In the genomic region with DNA sequence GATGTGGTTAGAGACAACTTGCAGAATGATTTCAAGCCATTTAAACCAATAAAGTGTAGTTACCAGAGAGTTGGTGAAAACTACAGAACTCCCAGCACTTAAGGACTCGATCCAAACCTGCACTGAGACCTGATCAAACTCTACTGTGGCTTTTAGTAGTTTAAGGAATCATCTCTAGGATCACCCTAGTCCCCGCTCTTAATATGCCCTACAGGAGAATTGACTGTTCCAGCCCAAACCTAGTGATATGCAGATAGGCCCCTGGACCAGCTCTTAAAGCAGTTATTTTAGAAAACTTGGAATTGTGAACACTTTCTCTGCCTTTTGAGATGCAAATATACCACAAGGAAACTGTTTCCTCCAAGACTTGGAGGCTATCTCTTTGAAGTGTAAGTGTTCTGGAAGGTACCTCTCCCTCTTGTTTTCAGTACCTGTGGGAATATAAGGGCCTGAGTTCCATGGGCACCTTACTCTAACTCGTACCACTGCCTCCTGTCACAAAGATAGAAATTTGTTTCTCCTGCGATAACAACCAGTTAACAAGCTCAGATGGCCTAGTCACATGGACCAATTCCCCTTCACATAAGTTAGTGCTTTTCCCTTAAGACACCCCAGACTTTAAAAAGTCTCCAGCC, we compare ENCODE assay signal across 27 cellular contexts.
"Had no signal": no experiment of that assay in that cellular context is flagged by ENCODE, and none has a peak within 500 bp of the region (broad histone marks: within the 10 kb centered on the region; RNA-seq: fewer than 3 reads in every experiment).

No MANE protein-coding gene starts in this region.

- H3K27ac ChIP-seq: adrenal gland, body of pancreas, colonic mucosa, epithelial cell of prostate, esophagus squamous epithelium, gastroesophageal sphincter, heart right ventricle, VCaP had no signal

- H3K27me3 ChIP-seq: adrenal gland, body of pancreas, colonic mucosa, esophagus squamous epithelium, gastroesophageal sphincter, heart right ventricle had no signal

- H3K9me3 ChIP-seq: adrenal gland, body of pancreas, colonic mucosa, esophagus squamous epithelium, gastroesophageal sphincter had no signal

- DNase-seq: activated B cell treated with CpG ODN at 0.5 μM for 24 hours; activated CD4-positive, alpha-beta memory T cell treated with anti-CD3 and anti-CD28 coated beads for 36 hours; activated CD4-positive, alpha-beta T cell treated with anti-CD3 and anti-CD28 coated beads, Interleukin-2, amount 10 ng/mL, durations not matched to agents 24 days and 14 days; activated CD8-positive, alpha-beta memory T cell treated with anti-CD3 and anti-CD28 coated beads, Interleukin-2, amount 10 ng/mL, durations not matched to agents 7 days and 5 days; activated CD8-positive, alpha-beta memory T cell treated with anti-CD3 and anti-CD28 coated beads, Interleukin-2, amount 50 U/mL, for 4 hours; activated CD8-positive, alpha-beta T cell treated with anti-CD3 and anti-CD28 coated beads, Interleukin-2, amount 10 ng/mL, durations not matched to agents 7 days and 5 days; activated effector memory CD4-positive, alpha-beta T cell treated with anti-CD3 and anti-CD28 coated beads, Interleukin-2, amount 50 U/mL, for 16 hours; activated naive CD4-positive, alpha-beta T cell treated with anti-CD3 and anti-CD28 coated beads for 36 hours; activated naive CD8-positive, alpha-beta T cell treated with anti-CD3 and anti-CD28 coated beads for 36 hours; activated naive CD8-positive, alpha-beta T cell treated with anti-CD3 and anti-CD28 coated beads, Interleukin-2, amount 50 U/mL, for 24 hours; activated T-cell treated with anti-CD3 and anti-CD28 coated beads, Interleukin-2, amount 50 U/mL, for 1 hour; activated T-cell treated with anti-CD3 and anti-CD28 coated beads, Interleukin-2, amount 50 U/mL, for 48 hours; adrenal gland; amygdala; aorta; body of pancreas; central memory CD4-positive, alpha-beta T cell; cerebellar nuclear complex; colonic mucosa; effector CD8-positive, alpha-beta T cell; esophagus squamous epithelium; foreskin melanocyte; heart right ventricle; T-helper 2 cell had no signal

- H3K4me1 ChIP-seq: adrenal gland, body of pancreas, colonic mucosa, esophagus squamous epithelium, gastroesophageal sphincter, heart right ventricle had no signal

- H3K36me3 ChIP-seq: adrenal gland, colonic mucosa, esophagus squamous epithelium, gastroesophageal sphincter, heart right ventricle had no signal

- H3K4me3 ChIP-seq: adrenal gland, body of pancreas, colonic mucosa, esophagus squamous epithelium, gastroesophageal sphincter, heart right ventricle had no signal
